1 cellular context compared by ENCODE assay signal in the genomic region with DNA sequence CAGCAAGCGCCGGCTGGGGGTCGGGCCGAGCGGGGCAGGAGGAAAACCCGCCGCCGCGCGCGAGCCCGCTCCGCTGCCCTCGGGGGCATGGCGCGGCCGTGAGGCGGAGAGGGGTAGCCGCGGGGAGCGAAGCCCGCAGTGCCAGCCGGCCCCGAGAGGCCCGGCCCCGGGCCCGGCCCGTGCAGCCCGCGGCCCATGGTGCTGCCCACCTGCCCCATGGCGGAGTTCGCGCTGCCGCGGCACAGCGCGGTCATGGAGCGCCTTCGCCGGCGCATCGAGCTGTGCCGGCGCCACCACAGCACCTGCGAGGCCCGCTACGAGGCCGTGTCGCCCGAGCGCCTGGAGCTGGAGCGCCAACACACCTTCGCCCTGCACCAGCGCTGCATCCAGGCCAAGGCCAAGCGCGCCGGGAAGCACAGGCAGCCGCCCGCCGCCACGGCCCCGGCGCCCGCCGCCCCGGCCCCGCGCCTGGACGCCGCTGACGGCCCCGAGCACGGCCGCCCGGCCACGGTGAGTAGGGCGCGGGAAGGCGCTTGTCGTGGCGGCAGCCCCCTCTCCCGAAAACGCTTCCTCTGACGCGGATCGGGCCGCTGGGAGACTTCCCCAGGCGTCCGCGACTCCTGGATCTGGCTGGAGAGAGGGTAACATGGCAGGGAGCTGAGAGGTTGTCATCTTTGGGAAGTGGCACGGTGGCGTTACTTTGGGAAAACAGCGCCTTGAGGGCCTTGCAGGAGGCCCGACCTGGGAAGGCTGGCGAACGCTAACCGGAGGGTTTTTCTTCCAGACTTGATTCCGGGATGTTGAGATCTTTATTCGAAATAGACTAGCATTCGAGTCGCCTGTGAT.
TF ChIP-seq lines count a peak whose summit lies in the region.

No MANE protein-coding gene starts in this region.

TF ChIP-seq in WTC11, 78 proteins besides CTCF, POLR2A, EP300 and RAD21 (continued from another document):
- TF ChIP-seq, protein P1, sequence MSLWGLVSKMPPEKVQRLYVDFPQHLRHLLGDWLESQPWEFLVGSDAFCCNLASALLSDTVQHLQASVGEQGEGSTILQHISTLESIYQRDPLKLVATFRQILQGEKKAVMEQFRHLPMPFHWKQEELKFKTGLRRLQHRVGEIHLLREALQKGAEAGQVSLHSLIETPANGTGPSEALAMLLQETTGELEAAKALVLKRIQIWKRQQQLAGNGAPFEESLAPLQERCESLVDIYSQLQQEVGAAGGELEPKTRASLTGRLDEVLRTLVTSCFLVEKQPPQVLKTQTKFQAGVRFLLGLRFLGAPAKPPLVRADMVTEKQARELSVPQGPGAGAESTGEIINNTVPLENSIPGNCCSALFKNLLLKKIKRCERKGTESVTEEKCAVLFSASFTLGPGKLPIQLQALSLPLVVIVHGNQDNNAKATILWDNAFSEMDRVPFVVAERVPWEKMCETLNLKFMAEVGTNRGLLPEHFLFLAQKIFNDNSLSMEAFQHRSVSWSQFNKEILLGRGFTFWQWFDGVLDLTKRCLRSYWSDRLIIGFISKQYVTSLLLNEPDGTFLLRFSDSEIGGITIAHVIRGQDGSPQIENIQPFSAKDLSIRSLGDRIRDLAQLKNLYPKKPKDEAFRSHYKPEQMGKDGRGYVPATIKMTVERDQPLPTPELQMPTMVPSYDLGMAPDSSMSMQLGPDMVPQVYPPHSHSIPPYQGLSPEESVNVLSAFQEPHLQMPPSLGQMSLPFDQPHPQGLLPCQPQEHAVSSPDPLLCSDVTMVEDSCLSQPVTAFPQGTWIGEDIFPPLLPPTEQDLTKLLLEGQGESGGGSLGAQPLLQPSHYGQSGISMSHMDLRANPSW (CRISPR knock-in tag; conservative IDR thresholded peaks at IDR 0.05; ENCODE audit: low read depth), result no peak
- TF ChIP-seq SP1 (CRISPR knock-in tag; conservative IDR thresholded peaks at IDR 0.05) (peak; percentile 9; the same call in 1 of the 2 replicates), TEAD1 (CRISPR knock-in tag; IDR thresholded peaks at IDR 0.05) (peak; percentile 4), FOXP1 (CRISPR knock-in tag; IDR thresholded peaks at IDR 0.05; ENCODE audit: borderline replicate concordance) (peak; percentile 49; the same call in 1 of the 2 replicates), TCF7 (CRISPR knock-in tag; IDR thresholded peaks at IDR 0.05; ENCODE audit: low read depth) (peak; percentile 42), ZNF416 (CRISPR knock-in tag; IDR thresholded peaks at IDR 0.05) (peak; percentile 4; the same call in 1 of the 2 replicates), CBFB (CRISPR knock-in tag; IDR thresholded peaks at IDR 0.05; ENCODE audit: low read depth) (0 out of 2 replicates have a peak, but pooled peaks have one; percentile 66), TP53 (CRISPR knock-in tag; IDR thresholded peaks at IDR 0.05) (peak; percentile 89; the same call in 1 of the 2 replicates), JUN (CRISPR knock-in tag; IDR thresholded peaks at IDR 0.05) (peak; percentile 67; the same call in 1 of the 2 replicates)
- TF ChIP-seq, protein P2, sequence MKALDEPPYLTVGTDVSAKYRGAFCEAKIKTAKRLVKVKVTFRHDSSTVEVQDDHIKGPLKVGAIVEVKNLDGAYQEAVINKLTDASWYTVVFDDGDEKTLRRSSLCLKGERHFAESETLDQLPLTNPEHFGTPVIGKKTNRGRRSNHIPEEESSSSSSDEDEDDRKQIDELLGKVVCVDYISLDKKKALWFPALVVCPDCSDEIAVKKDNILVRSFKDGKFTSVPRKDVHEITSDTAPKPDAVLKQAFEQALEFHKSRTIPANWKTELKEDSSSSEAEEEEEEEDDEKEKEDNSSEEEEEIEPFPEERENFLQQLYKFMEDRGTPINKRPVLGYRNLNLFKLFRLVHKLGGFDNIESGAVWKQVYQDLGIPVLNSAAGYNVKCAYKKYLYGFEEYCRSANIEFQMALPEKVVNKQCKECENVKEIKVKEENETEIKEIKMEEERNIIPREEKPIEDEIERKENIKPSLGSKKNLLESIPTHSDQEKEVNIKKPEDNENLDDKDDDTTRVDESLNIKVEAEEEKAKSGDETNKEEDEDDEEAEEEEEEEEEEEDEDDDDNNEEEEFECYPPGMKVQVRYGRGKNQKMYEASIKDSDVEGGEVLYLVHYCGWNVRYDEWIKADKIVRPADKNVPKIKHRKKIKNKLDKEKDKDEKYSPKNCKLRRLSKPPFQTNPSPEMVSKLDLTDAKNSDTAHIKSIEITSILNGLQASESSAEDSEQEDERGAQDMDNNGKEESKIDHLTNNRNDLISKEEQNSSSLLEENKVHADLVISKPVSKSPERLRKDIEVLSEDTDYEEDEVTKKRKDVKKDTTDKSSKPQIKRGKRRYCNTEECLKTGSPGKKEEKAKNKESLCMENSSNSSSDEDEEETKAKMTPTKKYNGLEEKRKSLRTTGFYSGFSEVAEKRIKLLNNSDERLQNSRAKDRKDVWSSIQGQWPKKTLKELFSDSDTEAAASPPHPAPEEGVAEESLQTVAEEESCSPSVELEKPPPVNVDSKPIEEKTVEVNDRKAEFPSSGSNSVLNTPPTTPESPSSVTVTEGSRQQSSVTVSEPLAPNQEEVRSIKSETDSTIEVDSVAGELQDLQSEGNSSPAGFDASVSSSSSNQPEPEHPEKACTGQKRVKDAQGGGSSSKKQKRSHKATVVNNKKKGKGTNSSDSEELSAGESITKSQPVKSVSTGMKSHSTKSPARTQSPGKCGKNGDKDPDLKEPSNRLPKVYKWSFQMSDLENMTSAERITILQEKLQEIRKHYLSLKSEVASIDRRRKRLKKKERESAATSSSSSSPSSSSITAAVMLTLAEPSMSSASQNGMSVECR (CRISPR knock-in tag; IDR thresholded peaks at IDR 0.05; ENCODE audit: borderline replicate concordance), result peak; percentile 68; the same call in 1 of the 2 replicates
- TF ChIP-seq, protein P3, sequence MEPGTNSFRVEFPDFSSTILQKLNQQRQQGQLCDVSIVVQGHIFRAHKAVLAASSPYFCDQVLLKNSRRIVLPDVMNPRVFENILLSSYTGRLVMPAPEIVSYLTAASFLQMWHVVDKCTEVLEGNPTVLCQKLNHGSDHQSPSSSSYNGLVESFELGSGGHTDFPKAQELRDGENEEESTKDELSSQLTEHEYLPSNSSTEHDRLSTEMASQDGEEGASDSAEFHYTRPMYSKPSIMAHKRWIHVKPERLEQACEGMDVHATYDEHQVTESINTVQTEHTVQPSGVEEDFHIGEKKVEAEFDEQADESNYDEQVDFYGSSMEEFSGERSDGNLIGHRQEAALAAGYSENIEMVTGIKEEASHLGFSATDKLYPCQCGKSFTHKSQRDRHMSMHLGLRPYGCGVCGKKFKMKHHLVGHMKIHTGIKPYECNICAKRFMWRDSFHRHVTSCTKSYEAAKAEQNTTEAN (CRISPR knock-in tag; IDR thresholded peaks at IDR 0.05), result no peak
- TF ChIP-seq, protein P4, sequence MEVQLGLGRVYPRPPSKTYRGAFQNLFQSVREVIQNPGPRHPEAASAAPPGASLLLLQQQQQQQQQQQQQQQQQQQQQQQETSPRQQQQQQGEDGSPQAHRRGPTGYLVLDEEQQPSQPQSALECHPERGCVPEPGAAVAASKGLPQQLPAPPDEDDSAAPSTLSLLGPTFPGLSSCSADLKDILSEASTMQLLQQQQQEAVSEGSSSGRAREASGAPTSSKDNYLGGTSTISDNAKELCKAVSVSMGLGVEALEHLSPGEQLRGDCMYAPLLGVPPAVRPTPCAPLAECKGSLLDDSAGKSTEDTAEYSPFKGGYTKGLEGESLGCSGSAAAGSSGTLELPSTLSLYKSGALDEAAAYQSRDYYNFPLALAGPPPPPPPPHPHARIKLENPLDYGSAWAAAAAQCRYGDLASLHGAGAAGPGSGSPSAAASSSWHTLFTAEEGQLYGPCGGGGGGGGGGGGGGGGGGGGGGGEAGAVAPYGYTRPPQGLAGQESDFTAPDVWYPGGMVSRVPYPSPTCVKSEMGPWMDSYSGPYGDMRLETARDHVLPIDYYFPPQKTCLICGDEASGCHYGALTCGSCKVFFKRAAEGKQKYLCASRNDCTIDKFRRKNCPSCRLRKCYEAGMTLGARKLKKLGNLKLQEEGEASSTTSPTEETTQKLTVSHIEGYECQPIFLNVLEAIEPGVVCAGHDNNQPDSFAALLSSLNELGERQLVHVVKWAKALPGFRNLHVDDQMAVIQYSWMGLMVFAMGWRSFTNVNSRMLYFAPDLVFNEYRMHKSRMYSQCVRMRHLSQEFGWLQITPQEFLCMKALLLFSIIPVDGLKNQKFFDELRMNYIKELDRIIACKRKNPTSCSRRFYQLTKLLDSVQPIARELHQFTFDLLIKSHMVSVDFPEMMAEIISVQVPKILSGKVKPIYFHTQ (CRISPR knock-in tag; IDR thresholded peaks at IDR 0.05), result 0 out of 2 replicates have a peak, but pooled peaks have one; percentile 27
